Comparison of ENCODE assay signal across 1 cellular context in the genomic region with DNA sequence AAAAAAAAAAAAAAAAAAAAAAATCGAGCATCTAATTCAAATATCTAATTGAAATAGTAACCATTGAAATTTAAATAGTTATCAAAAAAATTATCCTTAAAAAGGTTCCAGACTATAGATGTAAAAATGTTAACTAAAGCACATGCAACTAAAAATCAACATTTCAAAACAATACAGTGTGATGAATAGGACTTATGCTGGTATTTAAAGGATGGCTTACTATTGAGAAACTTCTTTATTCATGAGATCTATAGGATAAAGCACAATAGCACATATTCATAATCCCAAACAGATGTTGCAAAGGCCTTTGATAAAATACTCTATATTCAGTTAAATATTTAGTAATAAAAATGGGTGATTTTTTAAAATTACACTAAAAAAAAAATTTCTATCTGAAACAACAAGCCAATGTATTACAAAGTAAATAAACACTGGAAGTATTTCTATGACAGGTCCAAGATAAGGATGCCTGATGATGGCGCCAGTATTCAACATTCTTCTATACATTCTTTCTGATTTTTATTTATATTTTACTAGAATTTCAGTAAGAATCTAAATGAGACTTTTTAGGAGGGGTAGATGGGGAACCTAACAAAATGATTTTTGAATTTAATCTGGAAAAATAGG.
TF ChIP-seq lines count a peak whose summit lies in the region.

No MANE protein-coding gene starts in this region.

TF ChIP-seq in GM12878, 131 proteins besides CTCF, POLR2A, EP300 and RAD21:
- TF ChIP-seq, protein P1, sequence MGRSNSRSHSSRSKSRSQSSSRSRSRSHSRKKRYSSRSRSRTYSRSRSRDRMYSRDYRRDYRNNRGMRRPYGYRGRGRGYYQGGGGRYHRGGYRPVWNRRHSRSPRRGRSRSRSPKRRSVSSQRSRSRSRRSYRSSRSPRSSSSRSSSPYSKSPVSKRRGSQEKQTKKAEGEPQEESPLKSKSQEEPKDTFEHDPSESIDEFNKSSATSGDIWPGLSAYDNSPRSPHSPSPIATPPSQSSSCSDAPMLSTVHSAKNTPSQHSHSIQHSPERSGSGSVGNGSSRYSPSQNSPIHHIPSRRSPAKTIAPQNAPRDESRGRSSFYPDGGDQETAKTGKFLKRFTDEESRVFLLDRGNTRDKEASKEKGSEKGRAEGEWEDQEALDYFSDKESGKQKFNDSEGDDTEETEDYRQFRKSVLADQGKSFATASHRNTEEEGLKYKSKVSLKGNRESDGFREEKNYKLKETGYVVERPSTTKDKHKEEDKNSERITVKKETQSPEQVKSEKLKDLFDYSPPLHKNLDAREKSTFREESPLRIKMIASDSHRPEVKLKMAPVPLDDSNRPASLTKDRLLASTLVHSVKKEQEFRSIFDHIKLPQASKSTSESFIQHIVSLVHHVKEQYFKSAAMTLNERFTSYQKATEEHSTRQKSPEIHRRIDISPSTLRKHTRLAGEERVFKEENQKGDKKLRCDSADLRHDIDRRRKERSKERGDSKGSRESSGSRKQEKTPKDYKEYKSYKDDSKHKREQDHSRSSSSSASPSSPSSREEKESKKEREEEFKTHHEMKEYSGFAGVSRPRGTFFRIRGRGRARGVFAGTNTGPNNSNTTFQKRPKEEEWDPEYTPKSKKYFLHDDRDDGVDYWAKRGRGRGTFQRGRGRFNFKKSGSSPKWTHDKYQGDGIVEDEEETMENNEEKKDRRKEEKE (IDR thresholded peaks at IDR 0.05) = no peak
- no peak for TF ChIP-seq CHD1 (IDR thresholded peaks at IDR 0.05; ENCODE audit: low read depth, low read length)
- TF ChIP-seq, protein P2, sequence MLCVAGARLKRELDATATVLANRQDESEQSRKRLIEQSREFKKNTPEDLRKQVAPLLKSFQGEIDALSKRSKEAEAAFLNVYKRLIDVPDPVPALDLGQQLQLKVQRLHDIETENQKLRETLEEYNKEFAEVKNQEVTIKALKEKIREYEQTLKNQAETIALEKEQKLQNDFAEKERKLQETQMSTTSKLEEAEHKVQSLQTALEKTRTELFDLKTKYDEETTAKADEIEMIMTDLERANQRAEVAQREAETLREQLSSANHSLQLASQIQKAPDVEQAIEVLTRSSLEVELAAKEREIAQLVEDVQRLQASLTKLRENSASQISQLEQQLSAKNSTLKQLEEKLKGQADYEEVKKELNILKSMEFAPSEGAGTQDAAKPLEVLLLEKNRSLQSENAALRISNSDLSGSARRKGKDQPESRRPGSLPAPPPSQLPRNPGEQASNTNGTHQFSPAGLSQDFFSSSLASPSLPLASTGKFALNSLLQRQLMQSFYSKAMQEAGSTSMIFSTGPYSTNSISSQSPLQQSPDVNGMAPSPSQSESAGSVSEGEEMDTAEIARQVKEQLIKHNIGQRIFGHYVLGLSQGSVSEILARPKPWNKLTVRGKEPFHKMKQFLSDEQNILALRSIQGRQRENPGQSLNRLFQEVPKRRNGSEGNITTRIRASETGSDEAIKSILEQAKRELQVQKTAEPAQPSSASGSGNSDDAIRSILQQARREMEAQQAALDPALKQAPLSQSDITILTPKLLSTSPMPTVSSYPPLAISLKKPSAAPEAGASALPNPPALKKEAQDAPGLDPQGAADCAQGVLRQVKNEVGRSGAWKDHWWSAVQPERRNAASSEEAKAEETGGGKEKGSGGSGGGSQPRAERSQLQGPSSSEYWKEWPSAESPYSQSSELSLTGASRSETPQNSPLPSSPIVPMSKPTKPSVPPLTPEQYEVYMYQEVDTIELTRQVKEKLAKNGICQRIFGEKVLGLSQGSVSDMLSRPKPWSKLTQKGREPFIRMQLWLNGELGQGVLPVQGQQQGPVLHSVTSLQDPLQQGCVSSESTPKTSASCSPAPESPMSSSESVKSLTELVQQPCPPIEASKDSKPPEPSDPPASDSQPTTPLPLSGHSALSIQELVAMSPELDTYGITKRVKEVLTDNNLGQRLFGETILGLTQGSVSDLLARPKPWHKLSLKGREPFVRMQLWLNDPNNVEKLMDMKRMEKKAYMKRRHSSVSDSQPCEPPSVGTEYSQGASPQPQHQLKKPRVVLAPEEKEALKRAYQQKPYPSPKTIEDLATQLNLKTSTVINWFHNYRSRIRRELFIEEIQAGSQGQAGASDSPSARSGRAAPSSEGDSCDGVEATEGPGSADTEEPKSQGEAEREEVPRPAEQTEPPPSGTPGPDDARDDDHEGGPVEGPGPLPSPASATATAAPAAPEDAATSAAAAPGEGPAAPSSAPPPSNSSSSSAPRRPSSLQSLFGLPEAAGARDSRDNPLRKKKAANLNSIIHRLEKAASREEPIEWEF (IDR thresholded peaks at IDR 0.05; ENCODE audit: insufficient replicate concordance, low read depth, low read length) = no peak
- TF ChIP-seq SP1 (IDR thresholded peaks at IDR 0.05; ENCODE audit: low read depth, low read length) = no peak
- TF ChIP-seq SREBF2 (IDR thresholded peaks at IDR 0.05; ENCODE audit: low read length) = no peak
- TF ChIP-seq BMI1 (IDR thresholded peaks at IDR 0.05; ENCODE audit: borderline replicate concordance) = no peak
- TF ChIP-seq, protein P3, sequence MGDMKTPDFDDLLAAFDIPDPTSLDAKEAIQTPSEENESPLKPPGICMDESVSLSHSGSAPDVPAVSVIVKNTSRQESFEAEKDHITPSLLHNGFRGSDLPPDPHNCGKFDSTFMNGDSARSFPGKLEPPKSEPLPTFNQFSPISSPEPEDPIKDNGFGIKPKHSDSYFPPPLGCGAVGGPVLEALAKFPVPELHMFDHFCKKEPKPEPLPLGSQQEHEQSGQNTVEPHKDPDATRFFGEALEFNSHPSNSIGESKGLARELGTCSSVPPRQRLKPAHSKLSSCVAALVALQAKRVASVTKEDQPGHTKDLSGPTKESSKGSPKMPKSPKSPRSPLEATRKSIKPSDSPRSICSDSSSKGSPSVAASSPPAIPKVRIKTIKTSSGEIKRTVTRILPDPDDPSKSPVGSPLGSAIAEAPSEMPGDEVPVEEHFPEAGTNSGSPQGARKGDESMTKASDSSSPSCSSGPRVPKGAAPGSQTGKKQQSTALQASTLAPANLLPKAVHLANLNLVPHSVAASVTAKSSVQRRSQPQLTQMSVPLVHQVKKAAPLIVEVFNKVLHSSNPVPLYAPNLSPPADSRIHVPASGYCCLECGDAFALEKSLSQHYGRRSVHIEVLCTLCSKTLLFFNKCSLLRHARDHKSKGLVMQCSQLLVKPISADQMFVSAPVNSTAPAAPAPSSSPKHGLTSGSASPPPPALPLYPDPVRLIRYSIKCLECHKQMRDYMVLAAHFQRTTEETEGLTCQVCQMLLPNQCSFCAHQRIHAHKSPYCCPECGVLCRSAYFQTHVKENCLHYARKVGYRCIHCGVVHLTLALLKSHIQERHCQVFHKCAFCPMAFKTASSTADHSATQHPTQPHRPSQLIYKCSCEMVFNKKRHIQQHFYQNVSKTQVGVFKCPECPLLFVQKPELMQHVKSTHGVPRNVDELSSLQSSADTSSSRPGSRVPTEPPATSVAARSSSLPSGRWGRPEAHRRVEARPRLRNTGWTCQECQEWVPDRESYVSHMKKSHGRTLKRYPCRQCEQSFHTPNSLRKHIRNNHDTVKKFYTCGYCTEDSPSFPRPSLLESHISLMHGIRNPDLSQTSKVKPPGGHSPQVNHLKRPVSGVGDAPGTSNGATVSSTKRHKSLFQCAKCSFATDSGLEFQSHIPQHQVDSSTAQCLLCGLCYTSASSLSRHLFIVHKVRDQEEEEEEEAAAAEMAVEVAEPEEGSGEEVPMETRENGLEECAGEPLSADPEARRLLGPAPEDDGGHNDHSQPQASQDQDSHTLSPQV (IDR thresholded peaks at IDR 0.05) = no peak
- TF ChIP-seq MEF2A (IDR thresholded peaks at IDR 0.05; ENCODE audit: insufficient read depth, low read depth, low read length) = no peak
- TF ChIP-seq DPF2 (IDR thresholded peaks at IDR 0.05) = no peak
- TF ChIP-seq, protein P4, sequence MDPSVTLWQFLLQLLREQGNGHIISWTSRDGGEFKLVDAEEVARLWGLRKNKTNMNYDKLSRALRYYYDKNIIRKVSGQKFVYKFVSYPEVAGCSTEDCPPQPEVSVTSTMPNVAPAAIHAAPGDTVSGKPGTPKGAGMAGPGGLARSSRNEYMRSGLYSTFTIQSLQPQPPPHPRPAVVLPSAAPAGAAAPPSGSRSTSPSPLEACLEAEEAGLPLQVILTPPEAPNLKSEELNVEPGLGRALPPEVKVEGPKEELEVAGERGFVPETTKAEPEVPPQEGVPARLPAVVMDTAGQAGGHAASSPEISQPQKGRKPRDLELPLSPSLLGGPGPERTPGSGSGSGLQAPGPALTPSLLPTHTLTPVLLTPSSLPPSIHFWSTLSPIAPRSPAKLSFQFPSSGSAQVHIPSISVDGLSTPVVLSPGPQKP (IDR thresholded peaks at IDR 0.05; ENCODE audit: low read depth, low read length) = no peak
- TF ChIP-seq PML (IDR thresholded peaks at IDR 0.05; ENCODE audit: low read length) = no peak
- no peak for TF ChIP-seq NFYA (IDR thresholded peaks at IDR 0.05; ENCODE audit: borderline replicate concordance, low read depth, low read length)
- no peak for TF ChIP-seq MTA2 (IDR thresholded peaks at IDR 0.05; ENCODE audit: low read depth)
- no peak for TF ChIP-seq POLR2AphosphoS5 (IDR thresholded peaks at IDR 0.05; ENCODE audit: low read length)
- TF ChIP-seq SMC3 (IDR thresholded peaks at IDR 0.05; ENCODE audit: borderline replicate concordance, low read length) = no peak
- TF ChIP-seq SREBF1 (IDR thresholded peaks at IDR 0.05; ENCODE audit: low read length) = no peak
- TF ChIP-seq, protein P5, sequence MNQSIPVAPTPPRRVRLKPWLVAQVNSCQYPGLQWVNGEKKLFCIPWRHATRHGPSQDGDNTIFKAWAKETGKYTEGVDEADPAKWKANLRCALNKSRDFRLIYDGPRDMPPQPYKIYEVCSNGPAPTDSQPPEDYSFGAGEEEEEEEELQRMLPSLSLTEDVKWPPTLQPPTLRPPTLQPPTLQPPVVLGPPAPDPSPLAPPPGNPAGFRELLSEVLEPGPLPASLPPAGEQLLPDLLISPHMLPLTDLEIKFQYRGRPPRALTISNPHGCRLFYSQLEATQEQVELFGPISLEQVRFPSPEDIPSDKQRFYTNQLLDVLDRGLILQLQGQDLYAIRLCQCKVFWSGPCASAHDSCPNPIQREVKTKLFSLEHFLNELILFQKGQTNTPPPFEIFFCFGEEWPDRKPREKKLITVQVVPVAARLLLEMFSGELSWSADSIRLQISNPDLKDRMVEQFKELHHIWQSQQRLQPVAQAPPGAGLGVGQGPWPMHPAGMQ (IDR thresholded peaks at IDR 0.05; ENCODE audit: borderline replicate concordance) = no peak
